11 cellular contexts compared by ENCODE assay signal in the genomic region with DNA sequence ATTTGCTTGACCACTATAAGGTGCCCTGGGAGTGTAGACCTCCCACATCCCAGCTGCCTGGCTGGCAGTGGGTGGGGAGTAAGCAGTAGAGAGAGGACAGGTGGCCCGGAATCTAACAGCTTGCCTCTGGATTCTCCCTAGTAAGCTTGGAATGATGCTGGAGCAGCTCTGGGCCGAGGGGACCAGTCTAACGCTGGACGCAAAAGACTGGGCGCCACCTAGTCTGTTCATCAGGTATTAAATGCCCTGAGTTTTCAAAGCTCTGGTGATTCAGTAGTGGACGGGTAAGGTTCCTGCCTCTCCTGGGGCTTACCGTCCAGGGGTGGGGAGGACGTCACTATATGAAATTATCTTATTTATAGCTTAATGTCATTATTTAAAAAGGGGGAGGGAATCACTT. TPM values are rescaled to one million over a fixed set of nuclear protein-coding genes. Genes with fewer than 3 reads are reported as not detected.
DNase-seq lines count a peak whose midpoint lies in the region; TF ChIP-seq lines count a peak whose summit lies in the region.
"Had no signal": no experiment of that assay in that cellular context is flagged by ENCODE, and none has a peak within 500 bp of the region (broad histone marks: within the 10 kb centered on the region; RNA-seq: fewer than 3 reads in every experiment).

No MANE protein-coding gene starts in this region.

- no peak overlapping the region for H2AFZ ChIP-seq in osteoblast (ENCODE audit: low read length)

- DNase-seq in NCI-H748 treated with DMSO at 0.1 percent for 48 hours (lab: John Stamatoyannopoulos, UW) (peak; percentile 56), osteoblast (ENCODE audit: insufficient read length, low spot score, missing footprints) (peak; percentile 58), NCI-H1436 treated with DMSO at 0.1 percent for 48 hours (lab: John Stamatoyannopoulos, UW) (no peak), GM10266 (ENCODE audit: extremely low spot score) (no peak), ecto neural progenitor cell (ENCODE audit: low spot score) (no peak)
- no peak for DNase-seq in activated CD8-positive, alpha-beta memory T cell treated with anti-CD3 and anti-CD28 coated beads, Interleukin-2, amount 50 U/mL, for 48 hours
- DNase-seq: NCI-H2107; stimulated activated naive CD4-positive, alpha-beta T cell treated with Interleukin-2 at 50 U/mL for 16 hours had no signal

- H3K9me3 ChIP-seq in esophagus (ENCODE audit: control insufficient read depth in 2 of 2, insufficient read depth in 1 of 2, low read depth in 1 of 2, low read length in 1 of 2) = no peaks in the 10 kb centered on the region
- H3K9me3 ChIP-seq in osteoblast (ENCODE audit: low read depth, low read length) = no peaks in the 10 kb centered on the region

- H3K27me3 ChIP-seq in esophagus (ENCODE audit: control insufficient read depth in 1 of 2, insufficient read depth in 2 of 2, low read length in 2 of 2) (peaks cover 0 to 6% of the 10 kb centered on the region in 2 donors), osteoblast (ENCODE audit: insufficient read depth, low read length) (peaks cover 14% of the 10 kb centered on the region)

- no peaks in the 10 kb centered on the region for H4K20me1 ChIP-seq in osteoblast (ENCODE audit: insufficient read depth, low read length)

- H3K4me3 ChIP-seq in GM12875 (ENCODE audit: low read depth, low read length) = peak overlapping the region; percentile 62
- peak overlapping the region; percentile 65 to 67 for H3K4me3 ChIP-seq in esophagus (ENCODE audit: low read depth in 1 of 2, low read length in 2 of 2)
- H3K4me3 ChIP-seq in osteoblast (ENCODE audit: insufficient read depth, low read length) = peak overlapping the region; percentile 67

- TF ChIP-seq CTCF in GM12875 (IDR thresholded peaks at IDR 0.05; ENCODE audit: borderline replicate concordance, insufficient read depth, low read depth, low read length) (0 out of 2 replicates have a peak, but pooled peaks have one; percentile 12), osteoblast (IDR thresholded peaks at IDR 0.05; ENCODE audit: extremely low read depth, low read depth, low read length) (no peak), GM10266 (IDR thresholded peaks at IDR 0.05; ENCODE audit: control insufficient read depth, insufficient read depth, low read depth, missing control alignments) (no peak)

- peak overlapping the region; percentile 48 for H3K4me2 ChIP-seq in osteoblast (ENCODE audit: insufficient read depth, low read length)

- no peak overlapping the region for H3K27ac ChIP-seq in esophagus (ENCODE audit: low read depth in 2 of 2, low read length in 1 of 2)
- H3K27ac ChIP-seq in osteoblast (ENCODE audit: low read depth, low read length) = no peak overlapping the region

- WGBS in esophagus, 2 donors = 45 to 51% methylated on average over 8 of the region's 8 CpGs

- H3K36me3 ChIP-seq in esophagus (ENCODE audit: control insufficient read depth in 2 of 2, insufficient read depth in 2 of 2, low read length in 1 of 2) (no peaks in the 10 kb centered on the region), osteoblast (ENCODE audit: insufficient read depth, low read length) (no peaks in the 10 kb centered on the region)

- no peaks in the 10 kb centered on the region for H3K79me2 ChIP-seq in osteoblast (ENCODE audit: insufficient read depth, low read length)

- peaks cover 0 to 5% of the 10 kb centered on the region in 2 donors for H3K4me1 ChIP-seq in esophagus (ENCODE audit: control insufficient read depth in 2 of 2, insufficient read depth in 2 of 2, low read length in 1 of 2)
- no peaks in the 10 kb centered on the region for H3K4me1 ChIP-seq in osteoblast (ENCODE audit: insufficient read depth, low read length)

RNA-seq across cellular contexts. Expression of gene LYPD6B, which starts 0.6 kb away (rescaled TPM):
- 1 to 10 TPM; 2.3 to 4.9 TPM for polyA plus RNA-seq in esophagus
- 2.5 and 2.9 TPM in 2 replicates for total RNA-seq in osteoblast
- total RNA-seq: endothelial cell of umbilical vein had no signal
- polyA plus RNA-seq: endothelial cell of umbilical vein had no signal

Comparison
In these comparisons a context has a peak if more than half of its experiments do, and no peak if none do; other contexts are left out.
1. DNase-seq: peak in NCI-H748 treated with DMSO at 0.1 percent for 48 hours (single experiment) and osteoblast (single experiment); none in NCI-H1436 treated with DMSO at 0.1 percent for 48 hours (single experiment), activated CD8-positive, alpha-beta memory T cell treated with anti-CD3 and anti-CD28 coated beads, Interleukin-2, amount 50 U/mL, for 48 hours (single experiment), GM10266 (single experiment) and ecto neural progenitor cell (single experiment).
2. Peak in every context shown above with its lines, with median percentiles within 50 percentile points of each other: H3K4me3 ChIP-seq.